In the genomic region with DNA sequence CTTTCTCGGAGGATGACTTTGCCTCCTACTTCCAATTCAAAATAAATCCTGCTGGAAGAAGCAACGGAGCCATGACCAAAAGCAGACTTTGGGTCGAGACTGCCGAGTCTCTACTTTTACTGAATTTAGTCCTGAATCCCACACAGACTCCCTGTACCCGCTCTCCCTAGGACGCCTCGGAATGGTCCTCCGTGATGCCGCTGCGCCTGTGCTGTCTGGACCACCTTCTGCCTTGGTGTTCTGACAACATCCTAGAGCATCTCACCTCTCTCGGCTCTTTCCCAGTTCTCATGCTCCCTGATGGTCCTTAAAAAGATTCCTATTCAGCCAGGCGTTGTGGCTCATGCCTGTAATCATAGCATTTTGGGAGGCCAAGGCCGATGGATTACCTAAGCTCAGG, we compare ENCODE assay signal across 19 cellular contexts.
"Had no signal": no experiment of that assay in that cellular context is flagged by ENCODE, and none has a peak within 500 bp of the region (broad histone marks: within the 10 kb centered on the region; RNA-seq: fewer than 3 reads in every experiment).

No MANE protein-coding gene starts in this region.

- H3K9me3 ChIP-seq: esophagus squamous epithelium, gastrocnemius medialis, heart right ventricle, left lung, lower lobe of right lung, mucosa of descending colon had no signal

- H3K27ac Mint-ChIP-seq: mesothelial cell of epicardium had no signal

- H3K27ac ChIP-seq: coronary artery, dorsolateral prefrontal cortex, esophagus squamous epithelium, gastrocnemius medialis, heart right ventricle, left lung, lower lobe of right lung had no signal

- H3K4me3 Mint-ChIP-seq: mesothelial cell of epicardium had no signal

- H3K9me3 Mint-ChIP-seq: mesothelial cell of epicardium had no signal

- H3K36me3 Mint-ChIP-seq: mesothelial cell of epicardium had no signal

- H3K4me1 Mint-ChIP-seq: mesothelial cell of epicardium had no signal

- H3K27me3 ChIP-seq: dorsolateral prefrontal cortex, esophagus squamous epithelium, gastrocnemius medialis, heart right ventricle, left lung had no signal

- H3K4me1 ChIP-seq: esophagus squamous epithelium, gastrocnemius medialis, heart right ventricle, left lung, lower lobe of right lung had no signal

- DNase-seq: dermis blood vessel endothelial cell; dorsolateral prefrontal cortex; effector CD4-positive, alpha-beta T cell; effector memory CD4-positive, alpha-beta T cell; esophagus squamous epithelium; foreskin fibroblast; foreskin melanocyte; gastrocnemius medialis; glutamatergic neuron; heart right ventricle; hippocampal formation; left cardiac atrium; left lung; left ventricle myocardium superior; lower lobe of right lung; mesenchymal stem cell; mucosa of descending colon had no signal
